Comparison of ENCODE assay signal across 15 cellular contexts in genomic region chr5:72441094-72441723, GRCh38.
DNase-seq lines count a peak whose midpoint lies in the region; ATAC-seq lines count a peak whose summit lies in the region.
"Had no signal": no experiment of that assay in that cellular context is flagged by ENCODE, and none has a peak within 500 bp of the region (broad histone marks: within the 10 kb centered on the region; RNA-seq: fewer than 3 reads in every experiment).

No MANE protein-coding gene starts in this region.

- H3K27me3 Mint-ChIP-seq in T-helper 2 cell treated with Interferon-gamma antibody and Interleukin-4, amounts not matched to agents 5 μg/mL and 100 μg/mL, for 36 hours (ENCODE audit: low read depth): no peaks in the 10 kb centered on the region

- H3K36me3 Mint-ChIP-seq in T-helper 2 cell treated with Interferon-gamma antibody and Interleukin-4, amounts not matched to agents 5 μg/mL and 100 μg/mL, for 36 hours (ENCODE audit: low read depth): no peaks in the 10 kb centered on the region
- H3K36me3 Mint-ChIP-seq: activated naive CD8-positive, alpha-beta T cell treated with anti-CD3 and anti-CD28 coated beads for 36 hours had no signal

- H3K4me3 ChIP-seq in skeletal muscle tissue (ENCODE audit: low read length in 3 of 3): peak overlapping the region in 2 of 3 donors; percentile 16 to 38
- H3K4me3 ChIP-seq: SJCRH30 had no signal

- H3K27ac Mint-ChIP-seq in T-helper 2 cell treated with Interferon-gamma antibody and Interleukin-4, amounts not matched to agents 5 μg/mL and 100 μg/mL, for 36 hours: no peak overlapping the region
- H3K27ac Mint-ChIP-seq: activated naive CD8-positive, alpha-beta T cell treated with anti-CD3 and anti-CD28 coated beads for 36 hours had no signal

- H3K27me3 ChIP-seq in skeletal muscle tissue (ENCODE audit: control insufficient read depth in 3 of 3, insufficient read depth in 3 of 3, low read length in 3 of 3): no peaks in the 10 kb centered on the region
- H3K27me3 ChIP-seq: SJCRH30 had no signal

- H3K9ac ChIP-seq in skeletal muscle tissue (ENCODE audit: low read depth in 1 of 3, low read length in 3 of 3): no peak overlapping the region

- H3K4me1 Mint-ChIP-seq in T-helper 2 cell treated with Interferon-gamma antibody and Interleukin-4, amounts not matched to agents 5 μg/mL and 100 μg/mL, for 36 hours (ENCODE audit: low read depth): no peaks in the 10 kb centered on the region
- H3K4me1 Mint-ChIP-seq: activated naive CD8-positive, alpha-beta T cell treated with anti-CD3 and anti-CD28 coated beads for 36 hours had no signal

- H3K36me3 ChIP-seq in skeletal muscle tissue (ENCODE audit: control insufficient read depth in 3 of 3, insufficient read depth in 3 of 3, low read length in 3 of 3): no peaks in the 10 kb centered on the region
- H3K36me3 ChIP-seq: SJCRH30 had no signal

- H3K4me3 Mint-ChIP-seq in T-helper 2 cell treated with Interferon-gamma antibody and Interleukin-4, amounts not matched to agents 5 μg/mL and 100 μg/mL, for 36 hours: no peak overlapping the region
- H3K4me3 Mint-ChIP-seq: activated naive CD8-positive, alpha-beta T cell treated with anti-CD3 and anti-CD28 coated beads for 36 hours had no signal

- DNase-seq in RPMI7951 (ENCODE audit: low read depth) (peak; percentile 44), fibroblast of gingiva (ENCODE audit: low read depth) (peak; percentile 68), occipital lobe (lab: John Stamatoyannopoulos, UW) (no peak), DMS153 treated with DMSO at 0.1 percent for 48 hours (lab: John Stamatoyannopoulos, UW; ENCODE audit: unreplicated experiment) (no peak)
- no peak for DNase-seq in T-helper 2 cell treated with Interferon-gamma antibody and Interleukin-4, amounts not matched to agents 5 μg/mL and 100 μg/mL, for 36 hours (ENCODE audit: low spot score)
- no peak for DNase-seq in activated CD4-positive, CD25-positive, alpha-beta regulatory T cell (lab: John Stamatoyannopoulos, UW)
- DNase-seq: activated CD8-positive, alpha-beta memory T cell treated with anti-CD3 and anti-CD28 coated beads, Interleukin-2, amount 50 U/mL, for 4 hours; activated naive CD8-positive, alpha-beta T cell treated with anti-CD3 and anti-CD28 coated beads for 36 hours; KBM-7; NCI-H187 treated with DMSO at 0.1 percent for 48 hours; NCI-H748 treated with DMSO at 0.1 percent for 48 hours; SJCRH30 had no signal

- H3K27ac ChIP-seq in skeletal muscle tissue (ENCODE audit: low read depth, low read length): peak overlapping the region; percentile 63
- H3K27ac ChIP-seq: VCaP had no signal

- H3K4me1 ChIP-seq in skeletal muscle tissue (ENCODE audit: control insufficient read depth in 3 of 3, insufficient read depth in 3 of 3, low read length in 3 of 3): peaks cover 31 to 41% (median 37%) of the 10 kb centered on the region in 3 donors

- no peaks in the 10 kb centered on the region for H3K9me3 ChIP-seq in skeletal muscle tissue (ENCODE audit: control insufficient read depth in 3 of 3, low read length in 3 of 3)
- H3K9me3 ChIP-seq: SJCRH30 had no signal

- H3K9me3 Mint-ChIP-seq in T-helper 2 cell treated with Interferon-gamma antibody and Interleukin-4, amounts not matched to agents 5 μg/mL and 100 μg/mL, for 36 hours: no peaks in the 10 kb centered on the region
- H3K9me3 Mint-ChIP-seq: activated naive CD8-positive, alpha-beta T cell treated with anti-CD3 and anti-CD28 coated beads for 36 hours had no signal

- peak; percentile 38 for ATAC-seq in GM18498 (IDR thresholded peaks at IDR 0.05; ENCODE audit: unreplicated experiment)

Comparison
In these comparisons a context has a peak if more than half of its experiments do, and no peak if none do; other contexts are left out.
1. DNase-seq: peak in RPMI7951 (single experiment) and fibroblast of gingiva (single experiment); none in occipital lobe (single experiment), T-helper 2 cell treated with Interferon-gamma antibody and Interleukin-4, amounts not matched to agents 5 μg/mL and 100 μg/mL, for 36 hours (single experiment), activated CD4-positive, CD25-positive, alpha-beta regulatory T cell (0 of 4) and DMS153 treated with DMSO at 0.1 percent for 48 hours (single experiment).